ENCODE assay signal across 1 cellular context in the genomic region with DNA sequence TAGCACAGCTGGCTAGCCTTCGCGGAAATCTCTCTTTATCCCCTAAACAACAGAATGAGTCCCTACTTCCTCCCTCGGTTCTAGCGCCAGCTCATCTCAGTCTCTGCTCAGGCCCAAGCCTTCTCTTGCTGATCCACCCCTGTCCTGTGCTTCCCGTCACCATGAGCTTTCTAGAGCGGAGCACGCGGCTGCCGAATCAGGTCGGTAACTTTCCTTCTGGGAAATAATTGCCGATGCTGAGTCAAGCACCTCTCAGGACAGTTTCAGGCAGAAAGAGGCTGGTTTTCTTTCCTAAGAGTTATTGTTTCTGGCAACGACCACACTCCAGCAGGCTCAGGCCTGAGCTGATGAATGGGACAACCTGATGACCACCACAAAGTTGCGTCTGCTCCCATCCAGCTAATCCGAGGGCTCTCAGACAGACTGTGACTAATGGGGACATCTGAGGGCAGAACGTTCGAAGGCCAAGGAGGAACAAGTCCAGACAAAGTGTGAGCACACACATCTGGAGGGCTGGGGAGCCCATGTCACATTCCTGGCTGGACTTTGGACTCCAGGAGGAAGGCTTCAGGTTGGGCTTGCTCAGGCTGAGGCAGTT.
TF ChIP-seq lines count a peak whose summit lies in the region.

No MANE protein-coding gene starts in this region.

TF ChIP-seq in GM23338, 12 proteins besides CTCF, POLR2A, EP300 and RAD21 (continued from another document):
- TF ChIP-seq, protein P1, sequence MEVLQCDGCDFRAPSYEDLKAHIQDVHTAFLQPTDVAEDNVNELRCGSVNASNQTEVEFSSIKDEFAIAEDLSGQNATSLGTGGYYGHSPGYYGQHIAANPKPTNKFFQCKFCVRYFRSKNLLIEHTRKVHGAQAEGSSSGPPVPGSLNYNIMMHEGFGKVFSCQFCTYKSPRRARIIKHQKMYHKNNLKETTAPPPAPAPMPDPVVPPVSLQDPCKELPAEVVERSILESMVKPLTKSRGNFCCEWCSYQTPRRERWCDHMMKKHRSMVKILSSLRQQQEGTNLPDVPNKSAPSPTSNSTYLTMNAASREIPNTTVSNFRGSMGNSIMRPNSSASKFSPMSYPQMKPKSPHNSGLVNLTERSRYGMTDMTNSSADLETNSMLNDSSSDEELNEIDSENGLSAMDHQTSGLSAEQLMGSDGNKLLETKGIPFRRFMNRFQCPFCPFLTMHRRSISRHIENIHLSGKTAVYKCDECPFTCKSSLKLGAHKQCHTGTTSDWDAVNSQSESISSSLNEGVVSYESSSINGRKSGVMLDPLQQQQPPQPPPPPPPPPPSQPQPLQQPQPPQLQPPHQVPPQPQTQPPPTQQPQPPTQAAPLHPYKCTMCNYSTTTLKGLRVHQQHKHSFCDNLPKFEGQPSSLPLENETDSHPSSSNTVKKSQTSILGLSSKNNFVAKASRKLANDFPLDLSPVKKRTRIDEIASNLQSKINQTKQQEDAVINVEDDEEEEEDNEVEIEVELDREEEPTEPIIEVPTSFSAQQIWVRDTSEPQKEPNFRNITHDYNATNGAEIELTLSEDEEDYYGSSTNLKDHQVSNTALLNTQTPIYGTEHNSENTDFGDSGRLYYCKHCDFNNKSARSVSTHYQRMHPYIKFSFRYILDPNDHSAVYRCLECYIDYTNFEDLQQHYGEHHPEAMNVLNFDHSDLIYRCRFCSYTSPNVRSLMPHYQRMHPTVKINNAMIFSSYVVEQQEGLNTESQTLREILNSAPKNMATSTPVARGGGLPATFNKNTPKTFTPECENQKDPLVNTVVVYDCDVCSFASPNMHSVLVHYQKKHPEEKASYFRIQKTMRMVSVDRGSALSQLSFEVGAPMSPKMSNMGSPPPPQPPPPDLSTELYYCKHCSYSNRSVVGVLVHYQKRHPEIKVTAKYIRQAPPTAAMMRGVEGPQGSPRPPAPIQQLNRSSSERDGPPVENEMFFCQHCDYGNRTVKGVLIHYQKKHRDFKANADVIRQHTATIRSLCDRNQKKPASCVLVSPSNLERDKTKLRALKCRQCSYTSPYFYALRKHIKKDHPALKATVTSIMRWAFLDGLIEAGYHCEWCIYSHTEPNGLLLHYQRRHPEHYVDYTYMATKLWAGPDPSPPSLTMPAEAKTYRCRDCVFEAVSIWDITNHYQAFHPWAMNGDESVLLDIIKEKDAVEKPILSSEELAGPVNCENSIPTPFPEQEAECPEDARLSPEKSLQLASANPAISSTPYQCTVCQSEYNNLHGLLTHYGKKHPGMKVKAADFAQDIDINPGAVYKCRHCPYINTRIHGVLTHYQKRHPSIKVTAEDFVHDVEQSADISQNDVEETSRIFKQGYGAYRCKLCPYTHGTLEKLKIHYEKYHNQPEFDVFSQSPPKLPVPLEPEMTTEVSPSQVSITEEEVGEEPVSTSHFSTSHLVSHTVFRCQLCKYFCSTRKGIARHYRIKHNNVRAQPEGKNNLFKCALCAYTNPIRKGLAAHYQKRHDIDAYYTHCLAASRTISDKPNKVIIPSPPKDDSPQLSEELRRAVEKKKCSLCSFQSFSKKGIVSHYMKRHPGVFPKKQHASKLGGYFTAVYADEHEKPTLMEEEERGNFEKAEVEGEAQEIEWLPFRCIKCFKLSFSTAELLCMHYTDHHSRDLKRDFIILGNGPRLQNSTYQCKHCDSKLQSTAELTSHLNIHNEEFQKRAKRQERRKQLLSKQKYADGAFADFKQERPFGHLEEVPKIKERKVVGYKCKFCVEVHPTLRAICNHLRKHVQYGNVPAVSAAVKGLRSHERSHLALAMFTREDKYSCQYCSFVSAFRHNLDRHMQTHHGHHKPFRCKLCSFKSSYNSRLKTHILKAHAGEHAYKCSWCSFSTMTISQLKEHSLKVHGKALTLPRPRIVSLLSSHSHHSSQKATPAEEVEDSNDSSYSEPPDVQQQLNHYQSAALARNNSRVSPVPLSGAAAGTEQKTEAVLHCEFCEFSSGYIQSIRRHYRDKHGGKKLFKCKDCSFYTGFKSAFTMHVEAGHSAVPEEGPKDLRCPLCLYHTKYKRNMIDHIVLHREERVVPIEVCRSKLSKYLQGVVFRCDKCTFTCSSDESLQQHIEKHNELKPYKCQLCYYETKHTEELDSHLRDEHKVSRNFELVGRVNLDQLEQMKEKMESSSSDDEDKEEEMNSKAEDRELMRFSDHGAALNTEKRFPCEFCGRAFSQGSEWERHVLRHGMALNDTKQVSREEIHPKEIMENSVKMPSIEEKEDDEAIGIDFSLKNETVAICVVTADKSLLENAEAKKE (CRISPR knock-in tag; IDR thresholded peaks at IDR 0.05) = no peak
- TF ChIP-seq NANOG (IDR thresholded peaks at IDR 0.05; ENCODE audit: borderline replicate concordance) = no peak
- TF ChIP-seq CREB1 (CRISPR knock-in tag; IDR thresholded peaks at IDR 0.05; ENCODE audit: low read depth) = no peak
- no peak for TF ChIP-seq ZNF331 (CRISPR knock-in tag; IDR thresholded peaks at IDR 0.05; ENCODE audit: low read depth)
